8 cellular contexts compared by ENCODE assay signal in the genomic region with DNA sequence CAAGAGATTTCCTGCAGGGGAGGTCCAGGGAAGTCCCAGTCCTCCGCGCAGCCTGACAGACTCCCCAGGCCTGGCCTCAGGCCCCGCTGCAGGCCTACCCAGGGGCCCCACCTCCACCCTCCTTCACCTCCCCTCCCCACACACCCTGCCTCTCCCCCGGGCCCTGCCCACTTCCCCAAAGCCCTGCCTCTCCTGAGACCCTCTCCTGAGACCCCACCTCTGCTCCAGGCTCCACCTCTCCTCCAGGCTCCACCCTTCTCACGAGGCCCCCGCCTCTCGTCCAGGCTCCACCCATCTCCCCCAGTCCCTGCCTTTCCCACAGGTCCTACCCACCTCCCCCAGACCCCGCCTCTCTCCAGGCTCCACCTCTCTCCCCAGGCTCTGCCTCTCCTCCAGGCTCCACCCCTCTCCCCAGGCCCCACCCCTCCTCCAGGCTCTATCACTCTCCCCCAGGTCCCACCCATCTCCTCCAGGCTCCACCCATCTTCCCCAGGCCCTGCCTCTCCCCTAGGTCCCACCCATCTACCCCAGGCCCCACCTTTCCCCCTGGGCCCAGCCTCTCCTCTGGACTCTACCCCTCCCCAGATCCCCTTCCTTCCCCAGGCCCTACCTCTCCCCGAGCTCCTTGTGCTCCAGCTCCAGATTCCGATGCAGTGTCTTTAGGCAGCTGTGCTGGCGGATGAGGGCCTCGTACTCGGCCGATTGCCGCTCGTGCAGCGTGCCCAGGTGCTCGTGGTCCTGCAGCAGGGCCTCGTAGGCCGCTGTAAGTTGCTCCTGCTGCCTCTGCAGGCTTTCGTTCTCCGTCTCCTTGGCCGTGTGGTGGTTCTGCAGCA. TPM values are rescaled to one million over a fixed set of nuclear protein-coding genes. Genes with fewer than 3 reads are reported as not detected.
DNase-seq lines count a peak whose midpoint lies in the region; ATAC-seq, FAIRE-seq and TF ChIP-seq lines count a peak whose summit lies in the region.

No MANE protein-coding gene starts in this region.

- dilution Hi-C loops in mammary epithelial cell (cut with HindIII; ENCODE audit: low sequenced_read_pairs): no loop called here

- H3K9me3 Mint-ChIP-seq in endodermal cell: no peaks in the 10 kb centered on the region

- H3K36me3 ChIP-seq in endodermal cell (ENCODE audit: control insufficient read depth, insufficient read depth, low read length): peaks cover 47% of the 10 kb centered on the region
- no peaks in the 10 kb centered on the region for H3K36me3 ChIP-seq in mammary epithelial cell (ENCODE audit: insufficient read depth, low read length)

- ATAC-seq in HG03039 (IDR thresholded peaks at IDR 0.05; ENCODE audit: unreplicated experiment): peak; percentile 47

- no peak overlapping the region for H3K4me3 Mint-ChIP-seq in endodermal cell

- peak overlapping the region; percentile 55 for H3K27ac Mint-ChIP-seq in endodermal cell

- peaks cover 10% of the 10 kb centered on the region for H3K4me1 ChIP-seq in endodermal cell (ENCODE audit: control insufficient read depth, insufficient read depth, low read length)
- H3K4me1 ChIP-seq in mammary epithelial cell (ENCODE audit: insufficient read depth, low read length): no peaks in the 10 kb centered on the region

- no peak overlapping the region for H3K9ac ChIP-seq in endodermal cell (ENCODE audit: extremely low read depth, low read length, poor library complexity, severe bottlenecking)
- no peak overlapping the region for H3K9ac ChIP-seq in mammary epithelial cell (ENCODE audit: insufficient read depth, low read length)

- no peaks in the 10 kb centered on the region for H4K20me1 ChIP-seq in mammary epithelial cell (ENCODE audit: insufficient read depth, low read length)

- no peak overlapping the region for H3K4me3 ChIP-seq in endodermal cell (ENCODE audit: low read length)
- H3K4me3 ChIP-seq in mammary epithelial cell (replicated peaks in 1 of 3; ENCODE audit: insufficient read depth in 1 of 3, low read depth in 2 of 3, low read length in 3 of 3): no peak overlapping the region

- TF ChIP-seq CTCF in endodermal cell (conservative IDR thresholded peaks at IDR 0.05) (no peak), mammary epithelial cell (conservative IDR thresholded peaks at IDR 0.05 in 1 of 2, IDR thresholded peaks at IDR 0.05 in 1 of 2; ENCODE audit: extremely low read depth in 1 of 2, insufficient read depth in 1 of 2, low read depth in 1 of 2, low read length in 2 of 2) (no peak)

- no peak overlapping the region for H3K4me2 ChIP-seq in mammary epithelial cell (ENCODE audit: insufficient read depth, low read depth, low read length)

- in situ Hi-C loops in mammary epithelial cell (cut with MboI; ENCODE audit: low sequenced_read_pairs in 2 of 2): no loop called here

- H3K4me1 Mint-ChIP-seq in endodermal cell: peaks cover 23% of the 10 kb centered on the region

- no peak overlapping the region for H2AFZ ChIP-seq in mammary epithelial cell (ENCODE audit: low read depth, low read length)

- H3K9me3 ChIP-seq in endodermal cell (ENCODE audit: control insufficient read depth, low read length) (no peaks in the 10 kb centered on the region), mammary epithelial cell (replicated peaks; ENCODE audit: insufficient read depth, low read length) (no peaks in the 10 kb centered on the region)

- FAIRE-seq in GM12891 (lab: Jason Lieb, UNC): peak; percentile 72

- TF ChIP-seq POLR2A in GM12891 (IDR thresholded peaks at IDR 0.05; ENCODE audit: low read depth, low read length): no peak

- H3K27ac ChIP-seq in endodermal cell (ENCODE audit: low read depth, low read length) (peak overlapping the region; percentile 17), mammary epithelial cell (ENCODE audit: insufficient read depth, low read depth, low read length) (no peak overlapping the region)

- CTCF ChIA-PET in mammary epithelial cell (lab: Charles Lee; ENCODE audit: low non-redundant PET): no interaction called here

- WGBS in endodermal cell (ENCODE audit: insufficient coverage in 1 of 2, insufficient read length in 1 of 2), 2 experiments: 73 to 89% methylated on average over 16 to 23 of the region's 23 CpGs
- WGBS in mammary epithelial cell (ENCODE audit: low coverage, missing lambda C conversion rate): 95% methylated on average over 11 of the region's 23 CpGs

- H3K27me3 ChIP-seq in endodermal cell (ENCODE audit: control insufficient read depth, insufficient read depth, low read length, poor library complexity, severe bottlenecking) (no peaks in the 10 kb centered on the region), mammary epithelial cell (ENCODE audit: insufficient read depth, low read length) (no peaks in the 10 kb centered on the region)

- intact Hi-C loops in mammary epithelial cell (cut with micrococcal nuclease): no loop called here

- DNase-seq in GM12891 (ENCODE audit: insufficient read length, low spot score) (peak; percentile 90), T-helper 9 cell (peak; percentile 24), endodermal cell (peak; percentile 100), DMS79 (lab: John Stamatoyannopoulos, UW) (no peak), mammary epithelial cell (no peak), NCI-H2081 (lab: John Stamatoyannopoulos, UW) (no peak)
- peak; percentile 90 for DNase-seq in stimulated activated CD4-positive, alpha-beta T cell treated with anti-CD3 and anti-CD28 coated beads, Interleukin-15, amount 100 ng/mL, for 24 hours

- H3K27me3 Mint-ChIP-seq in endodermal cell (ENCODE audit: insufficient read depth): no peaks in the 10 kb centered on the region

- BruUV-seq in mammary epithelial cell (replicated peaks; lab: Mats Ljungman, UMichigan): no TSS peak

- no peaks in the 10 kb centered on the region for H3K79me2 ChIP-seq in mammary epithelial cell (ENCODE audit: insufficient read depth, low read length)

- peaks cover 74% of the 10 kb centered on the region for H3K36me3 Mint-ChIP-seq in endodermal cell (ENCODE audit: low read depth)

TF ChIP-seq in GM12891, 5 proteins besides CTCF, POLR2A, EP300 and RAD21:
- TF ChIP-seq POLR2AphosphoS5 (IDR thresholded peaks at IDR 0.05; ENCODE audit: low read depth, low read length) (no peak), POU2F2 (IDR thresholded peaks at IDR 0.05; ENCODE audit: low read depth, low read length) (no peak), PAX5 (IDR thresholded peaks at IDR 0.05; ENCODE audit: insufficient read depth, low read length, severe bottlenecking) (no peak), SPI1 (IDR thresholded peaks at IDR 0.05; ENCODE audit: low read depth, low read length) (no peak), TAF1 (IDR thresholded peaks at IDR 0.05; ENCODE audit: low read depth, low read length) (no peak)

RNA-seq across cellular contexts. Expression of a gene that starts 58.8 kb away (rescaled TPM):
- 1.7 TPM for polyA plus RNA-seq in GM12891 (2012; ENCODE audit: low read depth, missing spikeins)
- total RNA-seq in endodermal cell (under 1 TPM; 0.38 to 0.44 TPM), mammary epithelial cell (under 1 TPM in 1 of 2 donors, not detected in 1; 0.83 TPM)
- polyA plus RNA-seq in endodermal cell (2013, experiment 1 of 2): 0.57 TPM
- polyA plus RNA-seq in endodermal cell (2013, experiment 2 of 2): 0.58 TPM
- 0.06 TPM for polyA plus RNA-seq in mammary epithelial cell
- polyA minus RNA-seq in mammary epithelial cell: not detected

Comparison
In these comparisons a context has a peak if more than half of its experiments do, and no peak if none do; other contexts are left out.
1. DNase-seq: peak in GM12891 (single experiment), T-helper 9 cell (single experiment), endodermal cell (single experiment) and stimulated activated CD4-positive, alpha-beta T cell treated with anti-CD3 and anti-CD28 coated beads, Interleukin-15, amount 100 ng/mL, for 24 hours (single experiment); none in DMS79 (single experiment), mammary epithelial cell (single experiment) and NCI-H2081 (0 of 2).